In genomic region chr18:22822024-22822423, GRCh38 we compare ENCODE assay signal across 1 cellular context.
TF ChIP-seq lines count a peak whose summit lies in the region.

No MANE protein-coding gene starts in this region.

TF ChIP-seq in SK-N-SH, 30 proteins besides CTCF, POLR2A, EP300 and RAD21 (continued from another document):
- TF ChIP-seq, protein P1, sequence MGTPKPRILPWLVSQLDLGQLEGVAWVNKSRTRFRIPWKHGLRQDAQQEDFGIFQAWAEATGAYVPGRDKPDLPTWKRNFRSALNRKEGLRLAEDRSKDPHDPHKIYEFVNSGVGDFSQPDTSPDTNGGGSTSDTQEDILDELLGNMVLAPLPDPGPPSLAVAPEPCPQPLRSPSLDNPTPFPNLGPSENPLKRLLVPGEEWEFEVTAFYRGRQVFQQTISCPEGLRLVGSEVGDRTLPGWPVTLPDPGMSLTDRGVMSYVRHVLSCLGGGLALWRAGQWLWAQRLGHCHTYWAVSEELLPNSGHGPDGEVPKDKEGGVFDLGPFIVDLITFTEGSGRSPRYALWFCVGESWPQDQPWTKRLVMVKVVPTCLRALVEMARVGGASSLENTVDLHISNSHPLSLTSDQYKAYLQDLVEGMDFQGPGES (IDR thresholded peaks at IDR 0.05; ENCODE audit: low read depth, low read length), result no peak
- TF ChIP-seq FOXJ3 (CRISPR knock-in tag; IDR thresholded peaks at IDR 0.05), result no peak
- TF ChIP-seq, protein P2, sequence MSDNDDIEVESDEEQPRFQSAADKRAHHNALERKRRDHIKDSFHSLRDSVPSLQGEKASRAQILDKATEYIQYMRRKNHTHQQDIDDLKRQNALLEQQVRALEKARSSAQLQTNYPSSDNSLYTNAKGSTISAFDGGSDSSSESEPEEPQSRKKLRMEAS (IDR thresholded peaks at IDR 0.05; ENCODE audit: low read depth), result no peak
- TF ChIP-seq RFX5 (IDR thresholded peaks at IDR 0.05; ENCODE audit: low read length), result no peak
- no peak for TF ChIP-seq RXRA (IDR thresholded peaks at IDR 0.05; ENCODE audit: borderline replicate concordance, low read depth)
- no peak for TF ChIP-seq GATA2 (CRISPR knock-in tag; IDR thresholded peaks at IDR 0.05)
- no peak for TF ChIP-seq SIN3A (IDR thresholded peaks at IDR 0.05; ENCODE audit: borderline replicate concordance, low read depth, low read length)
- no peak for TF ChIP-seq USF2 (IDR thresholded peaks at IDR 0.05; ENCODE audit: borderline replicate concordance, low read depth, low read length)
- TF ChIP-seq ELF1 (IDR thresholded peaks at IDR 0.05), result no peak
- no peak for TF ChIP-seq PBX3 (IDR thresholded peaks at IDR 0.05)
